In the genomic region with DNA sequence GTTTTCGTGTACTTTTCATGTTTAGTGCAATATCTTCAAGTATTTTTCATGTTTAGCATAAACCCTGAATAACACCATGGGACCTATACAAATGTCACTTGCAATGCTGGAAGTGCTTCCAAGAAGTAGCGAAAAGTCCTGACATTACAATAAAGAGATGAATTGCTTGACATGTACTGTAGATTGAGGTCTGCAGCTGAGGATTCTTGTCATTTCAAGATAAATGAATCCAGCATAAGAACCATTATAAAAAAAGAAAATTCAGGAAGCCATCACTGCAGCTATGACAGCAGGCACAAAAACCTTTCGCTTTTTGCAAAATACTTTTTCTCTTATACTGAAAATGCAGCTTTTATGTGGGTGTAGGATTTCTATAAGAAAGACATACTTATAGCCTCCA, we compare ENCODE assay signal across 27 cellular contexts.
"Had no signal": no experiment of that assay in that cellular context is flagged by ENCODE, and none has a peak within 500 bp of the region (broad histone marks: within the 10 kb centered on the region; RNA-seq: fewer than 3 reads in every experiment).

No MANE protein-coding gene starts in this region.

- H3K36me3 ChIP-seq: uterus, vagina had no signal

- H3K9me3 ChIP-seq: suprapubic skin, testis, thoracic aorta, thyroid gland, tibial artery, upper lobe of left lung, upper lobe of right lung, uterus, vagina had no signal

- DNase-seq: stimulated activated CD4-positive, alpha-beta T cell treated with anti-CD3 and anti-CD28 coated beads, Interleukin-2, amount 100 ng/mL, for 48 hours; stimulated activated CD4-positive, alpha-beta T cell treated with anti-CD3 and anti-CD28 coated beads, Interleukin-4, amount 100 ng/mL, for 1 hour; stimulated activated CD4-positive, alpha-beta T cell treated with anti-CD3 and anti-CD28 coated beads, Interleukin-4, amount 100 ng/mL, for 24 hours; stimulated activated CD4-positive, alpha-beta T cell treated with anti-CD3 and anti-CD28 coated beads, Interleukin-4, amount 100 ng/mL, for 4 hours; stimulated activated CD8-positive, alpha-beta memory T cell treated with anti-CD3 and anti-CD28 coated beads, Interleukin-4, amount 100 ng/mL, for 48 hours; stimulated activated naive B cell treated with anti-CD40 and anti-IgM and Interleukin-4, amounts not matched to agents 10 μg/mL and 1 μg/mL and 100 μg/mL, for 72 hours; stimulated activated naive CD4-positive, alpha-beta T cell; stimulated activated naive CD4-positive, alpha-beta T cell treated with Interleukin-2 at 50 U/mL for 16 hours; stimulated activated naive CD8-positive, alpha-beta T cell treated with anti-CD3 and anti-CD28 coated beads, Interleukin-15, amount 100 ng/mL, for 72 hours; stimulated activated naive CD8-positive, alpha-beta T cell treated with anti-CD3 and anti-CD28 coated beads, Interleukin-15, Interleukin-2, amounts not matched to agents 100 U/mL and 50 U/mL, for 24 hours; stomach; substantia nigra; testis; thyroid gland; tibial artery; transverse colon; trophoblast cell; upper lobe of left lung; upper lobe of right lung; uterus had no signal

- H3K27me3 ChIP-seq: stomach, suprapubic skin, testis, thyroid gland, tibial artery, tibial nerve, transverse colon, upper lobe of left lung, upper lobe of right lung, uterus, vagina had no signal

- FAIRE-seq: urothelium cell line had no signal

- H3K4me3 ChIP-seq: stomach, suprapubic skin, testis, thoracic aorta, thyroid gland, tibial artery, tibial nerve, transverse colon, upper lobe of left lung, upper lobe of right lung, uterus, vagina had no signal

- H3K27ac ChIP-seq: stomach, suprapubic skin, testis, thoracic aorta, thyroid gland, tibial artery, tibial nerve, transverse colon, upper lobe of left lung, upper lobe of right lung, uterus, vagina had no signal

- ATAC-seq: stimulated activated effector memory CD8-positive, alpha-beta T cell treated with anti-CD3 and anti-CD28 coated beads, Interleukin-12 subunit alpha, Interleukin-12 subunit beta, amount 100 ng/mL, for 72 hours; stimulated activated memory B cell treated with anti-CD40 and anti-IgM and Interleukin-4, amounts not matched to agents 10 μg/mL and 1 μg/mL and 100 μg/mL, for 72 hours; stimulated activated naive B cell treated with anti-CD40 and anti-IgM and Interleukin-4, amounts not matched to agents 10 μg/mL and 1 μg/mL and 100 μg/mL, for 72 hours; stimulated activated naive CD8-positive, alpha-beta T cell treated with anti-CD3 and anti-CD28 coated beads, Interleukin-15, amount 100 ng/mL, for 72 hours; stimulated activated naive CD8-positive, alpha-beta T cell treated with anti-CD3 and anti-CD28 coated beads, Interleukin-15, Interleukin-2, amounts not matched to agents 100 U/mL and 50 U/mL, for 24 hours; upper lobe of right lung had no signal
